In the genomic region with DNA sequence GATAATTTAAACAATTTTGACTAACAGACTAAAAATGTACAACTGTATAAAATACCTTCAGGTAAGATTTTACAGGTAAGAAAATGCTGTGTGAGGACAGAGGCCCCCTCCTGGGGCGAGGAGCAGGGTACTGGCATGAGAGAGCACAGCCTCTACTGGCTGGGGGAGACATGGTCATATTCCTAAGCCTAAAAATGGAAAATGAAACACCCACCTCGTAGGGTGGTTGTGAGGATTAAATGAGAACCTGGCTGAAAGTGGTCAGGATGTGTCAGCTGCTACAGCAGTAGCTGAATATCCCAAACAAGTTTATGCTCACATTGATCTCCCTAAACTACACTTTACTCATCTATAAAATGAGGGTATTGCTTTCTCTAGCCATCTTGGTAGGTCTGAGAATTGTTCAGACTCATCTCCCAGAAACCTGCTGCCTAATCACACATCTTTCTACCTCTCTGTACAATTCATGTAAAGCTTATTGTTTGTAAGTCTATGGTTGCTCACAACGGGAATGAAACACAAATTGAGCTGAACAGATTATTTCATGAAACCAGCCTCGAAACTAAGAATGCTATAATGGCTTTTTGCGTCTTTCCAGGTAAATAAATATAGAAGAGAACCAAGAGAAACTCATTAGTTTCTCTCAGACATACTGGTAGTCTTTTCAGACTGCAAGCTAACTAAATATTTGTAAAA, we compare ENCODE assay signal across 19 cellular contexts.
"Had no signal": no experiment of that assay in that cellular context is flagged by ENCODE, and none has a peak within 500 bp of the region (broad histone marks: within the 10 kb centered on the region; RNA-seq: fewer than 3 reads in every experiment).

No MANE protein-coding gene starts in this region.

- H3K4me3 ChIP-seq: cardiac muscle cell, hepatocyte, pancreas, sigmoid colon, tibial artery had no signal

- H3K36me3 ChIP-seq: neutrophil, pancreas had no signal

- H3K4me1 ChIP-seq: pancreas, tibial artery had no signal

- H3K27me3 ChIP-seq: cardiac muscle cell, hepatocyte, pancreas, sigmoid colon, tibial artery had no signal

- H3K79me2 ChIP-seq: hepatocyte had no signal

- ATAC-seq: activated CD8-positive, alpha-beta memory T cell treated with anti-CD3 and anti-CD28 coated beads, Interleukin-2, amount 10 ng/mL, durations not matched to agents 7 days and 5 days; effector memory CD8-positive, alpha-beta T cell; left cardiac atrium; natural killer cell; pancreas had no signal

- H3K9me3 ChIP-seq: neutrophil, pancreas, sigmoid colon, tibial artery had no signal

- H3K27ac ChIP-seq: cardiac muscle cell, hepatocyte, neutrophil, pancreas, sigmoid colon, tibial artery had no signal

- H2AFZ ChIP-seq: hepatocyte had no signal

- DNase-seq: activated CD4-positive, alpha-beta memory T cell treated with anti-CD3 and anti-CD28 coated beads, Interleukin-2, amount 10 ng/mL, durations not matched to agents 7 days and 5 days; activated CD4-positive, alpha-beta T cell treated with anti-CD3 and anti-CD28 coated beads for 48 hours; activated CD4-positive, CD25-positive, alpha-beta regulatory T cell; activated CD8-positive, alpha-beta memory T cell treated with anti-CD3 and anti-CD28 coated beads, Interleukin-2, amount 10 ng/mL, durations not matched to agents 7 days and 5 days; activated naive CD8-positive, alpha-beta T cell treated with anti-CD3 and anti-CD28 coated beads for 36 hours; amniotic stem cell; effector memory CD8-positive, alpha-beta T cell; foreskin fibroblast; left cardiac atrium; mesenchymal stem cell; natural killer cell; pancreas; sigmoid colon; stimulated activated naive CD4-positive, alpha-beta T cell; T1000; tibial artery had no signal

- H3K4me2 ChIP-seq: hepatocyte had no signal
